ENCODE assay signal across 16 cellular contexts in the genomic region with DNA sequence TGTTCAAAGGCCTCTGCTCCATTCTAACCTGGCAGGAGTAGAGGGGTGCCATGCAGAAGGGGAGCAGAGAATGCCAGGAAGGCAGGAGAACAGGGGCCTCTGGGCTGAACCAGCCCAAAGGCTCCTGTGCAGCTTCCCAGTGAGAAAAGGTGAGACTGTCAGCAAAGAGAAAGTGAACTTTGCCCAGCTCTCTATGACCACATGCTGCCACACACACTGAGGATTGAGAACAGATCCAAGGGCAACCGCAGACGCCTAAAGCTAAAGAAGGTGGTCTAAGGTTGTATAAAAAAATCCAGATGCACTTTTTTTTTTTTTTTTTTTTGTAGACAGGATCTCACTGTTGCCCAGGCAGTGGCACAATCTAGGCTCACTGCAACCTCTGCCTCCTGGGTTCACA. TPM values are rescaled to one million over a fixed set of nuclear protein-coding genes. Genes with fewer than 3 reads are reported as not detected.
DNase-seq lines count a peak whose midpoint lies in the region; ATAC-seq and TF ChIP-seq lines count a peak whose summit lies in the region.
"Had no signal": no experiment of that assay in that cellular context is flagged by ENCODE, and none has a peak within 500 bp of the region (broad histone marks: within the 10 kb centered on the region; RNA-seq: fewer than 3 reads in every experiment).

No MANE protein-coding gene starts in this region.

- POLR2A ChIA-PET in MCF 10A (lab: Yijun Ruan, JAX): interaction anchor here (0.7 to 2.2 kb wide), 3 partner anchors 62 to 178 kb away, joined by 3 to 5 read pairs (median 3); a partner anchor contains a TSS

- H3K27me3 ChIP-seq in mammary epithelial cell (ENCODE audit: insufficient read depth, low read length) (no peaks in the 10 kb centered on the region), hepatocyte (no peaks in the 10 kb centered on the region), spleen (replicated peaks in 1 of 7) (no peaks in the 10 kb centered on the region)

- H3K4me2 ChIP-seq in mammary epithelial cell (ENCODE audit: insufficient read depth, low read depth, low read length): no peak overlapping the region
- H3K4me2 ChIP-seq in hepatocyte: no peak overlapping the region

- H3K9me2 ChIP-seq in hepatocyte (replicated peaks; ENCODE audit: insufficient read depth): no peaks in the 10 kb centered on the region

- H3K4me3 Mint-ChIP-seq in MCF 10A (ENCODE audit: unreplicated experiment) (no peak overlapping the region), nephron (no peak overlapping the region)
- H3K4me3 Mint-ChIP-seq: CD14-positive monocyte had no signal

- no peak for TF ChIP-seq POLR2A in spleen (IDR thresholded peaks at IDR 0.05)

- TF ChIP-seq CTCF in MCF 10A (IDR thresholded peaks at IDR 0.05; ENCODE audit: unreplicated experiment) (no peak), mammary epithelial cell (conservative IDR thresholded peaks at IDR 0.05 in 1 of 2, IDR thresholded peaks at IDR 0.05 in 1 of 2; ENCODE audit: extremely low read depth in 1 of 2, insufficient read depth in 1 of 2, low read depth in 1 of 2, low read length in 2 of 2) (no peak), hepatocyte (IDR thresholded peaks at IDR 0.05; ENCODE audit: poor library complexity) (no peak), nephron (IDR thresholded peaks at IDR 0.05; ENCODE audit: unreplicated experiment in 3 of 3) (no peak), spleen (IDR thresholded peaks at IDR 0.05 in 8 of 11, conservative IDR thresholded peaks at IDR 0.05 in 3 of 11) (no peak)

- intact Hi-C loops in MCF 10A (cut with micrococcal nuclease) (loop anchor here (1.0 kb wide), 3 partner anchors 52 to 259 kb away; a partner anchor contains a TSS), mammary epithelial cell (cut with micrococcal nuclease) (loop anchor here (1.0 kb wide), 1 partner anchor 58 kb away; no protein-coding TSS in a partner anchor), spleen (cut with DNase I; ENCODE audit: low total_unique reads) (no loop called here)

- H2AFZ ChIP-seq in mammary epithelial cell (ENCODE audit: low read depth, low read length): no peak overlapping the region
- H2AFZ ChIP-seq in hepatocyte: no peak overlapping the region

- H3K27ac Mint-ChIP-seq in MCF 10A (ENCODE audit: low read depth, unreplicated experiment) (peak overlapping the region; percentile 33), nephron (peak overlapping the region in 2 of 3 experiments; percentile 23 to 47)
- H3K27ac Mint-ChIP-seq: CD14-positive monocyte had no signal

- WGBS in mammary epithelial cell (ENCODE audit: low coverage, missing lambda C conversion rate): 80% methylated on average over 2 of the region's 2 CpGs
- 70% methylated on average over 2 of the region's 2 CpGs for WGBS in hepatocyte (ENCODE audit: low lambda C conversion rate, missing lambda C conversion rate)
- WGBS in spleen, 5 donors: 97 to 100% (median 98%) methylated on average over 2 of the region's 2 CpGs

- H3K4me3 ChIP-seq in mammary epithelial cell (replicated peaks in 1 of 3; ENCODE audit: insufficient read depth in 1 of 3, low read depth in 2 of 3, low read length in 3 of 3): no peak overlapping the region
- no peak overlapping the region for H3K4me3 ChIP-seq in hepatocyte
- no peak overlapping the region for H3K4me3 ChIP-seq in spleen
- H3K4me3 ChIP-seq: HAP-1 had no signal

- H3K4me1 Mint-ChIP-seq in MCF 10A (ENCODE audit: insufficient read depth, unreplicated experiment) (no peaks in the 10 kb centered on the region), nephron (no peaks in the 10 kb centered on the region)

- DNase-seq in MCF 10A (ENCODE audit: unreplicated experiment) (no peak), mammary epithelial cell (no peak), hepatocyte (ENCODE audit: low spot score) (peak; percentile 67), spleen (no peak), foreskin melanocyte (no peak)
- DNase-seq: DMS 273 treated with DMSO at 0.1 percent for 48 hours, NCI-H1105, NCI-H510A treated with DMSO at 0.1 percent for 48 hours, NCI-H774, SHP77 treated with DMSO at 0.1 percent for 48 hours had no signal

- H3K27me3 Mint-ChIP-seq in MCF 10A (ENCODE audit: insufficient read depth, unreplicated experiment) (no peaks in the 10 kb centered on the region), nephron (ENCODE audit: low read depth) (no peaks in the 10 kb centered on the region)

- BruUV-seq in MCF 10A (replicated peaks; lab: Mats Ljungman, UMichigan): no TSS peak
- no TSS peak for BruUV-seq in mammary epithelial cell (replicated peaks; lab: Mats Ljungman, UMichigan)

- H3K36me3 Mint-ChIP-seq in MCF 10A (ENCODE audit: insufficient read depth, unreplicated experiment): peaks cover 56% of the 10 kb centered on the region
- peaks cover 33% of the 10 kb centered on the region for H3K36me3 Mint-ChIP-seq in nephron (ENCODE audit: low read depth)
- H3K36me3 Mint-ChIP-seq: CD14-positive monocyte had no signal

- H3K9me3 Mint-ChIP-seq in MCF 10A (ENCODE audit: unreplicated experiment) (no peaks in the 10 kb centered on the region), nephron (no peaks in the 10 kb centered on the region)

- in situ Hi-C loops in mammary epithelial cell (cut with MboI; ENCODE audit: low sequenced_read_pairs in 2 of 2): no loop called here

- no peak overlapping the region for H3K9ac ChIP-seq in mammary epithelial cell (ENCODE audit: insufficient read depth, low read length)

- H4K20me1 ChIP-seq in mammary epithelial cell (ENCODE audit: insufficient read depth, low read length) (no peaks in the 10 kb centered on the region), hepatocyte (ENCODE audit: insufficient read depth, poor library complexity, severe bottlenecking) (no peaks in the 10 kb centered on the region)

- no peaks in the 10 kb centered on the region for H3K9me3 ChIP-seq in mammary epithelial cell (replicated peaks; ENCODE audit: insufficient read depth, low read length)
- H3K9me3 ChIP-seq in hepatocyte (ENCODE audit: low read depth): no peaks in the 10 kb centered on the region
- H3K9me3 ChIP-seq in spleen: no peaks in the 10 kb centered on the region
- H3K9me3 ChIP-seq: HAP-1 had no signal

- ATAC-seq in HG03457 (IDR thresholded peaks at IDR 0.05; ENCODE audit: unreplicated experiment) (no peak), HG03095 (IDR thresholded peaks at IDR 0.05; ENCODE audit: unreplicated experiment) (no peak)

- H3K36me3 ChIP-seq in mammary epithelial cell (ENCODE audit: insufficient read depth, low read length): peaks cover 28% of the 10 kb centered on the region
- no peaks in the 10 kb centered on the region for H3K36me3 ChIP-seq in hepatocyte (replicated peaks; ENCODE audit: insufficient read depth, low read depth)
- peaks cover 0 to 9% (median 2%) of the 10 kb centered on the region in 6 donors for H3K36me3 ChIP-seq in spleen

- dilution Hi-C loops in mammary epithelial cell (cut with HindIII; ENCODE audit: low sequenced_read_pairs): no loop called here

- no peak overlapping the region for H3K27ac ChIP-seq in mammary epithelial cell (ENCODE audit: insufficient read depth, low read depth, low read length)
- H3K27ac ChIP-seq in hepatocyte: peak overlapping the region; percentile 53
- no peak overlapping the region for H3K27ac ChIP-seq in spleen
- H3K27ac ChIP-seq: HL-60 had no signal

- H3K4me1 ChIP-seq in mammary epithelial cell (ENCODE audit: insufficient read depth, low read length) (peaks cover 3% of the 10 kb centered on the region), hepatocyte (ENCODE audit: insufficient read depth) (peaks cover 3% of the 10 kb centered on the region), spleen (peaks cover 0 to 7% (median 2%) of the 10 kb centered on the region in 6 donors)
- H3K4me1 ChIP-seq: HAP-1 had no signal

- H3K79me2 ChIP-seq in mammary epithelial cell (ENCODE audit: insufficient read depth, low read length): no peaks in the 10 kb centered on the region
- no peaks in the 10 kb centered on the region for H3K79me2 ChIP-seq in hepatocyte

- CTCF ChIA-PET in MCF 10A (lab: Yijun Ruan, JAX) (interaction anchor here (0.6 to 14.6 kb wide), 19 partner anchors 10 to 374 kb away, joined by 3 to 318 read pairs (median 4); a partner anchor contains a TSS), mammary epithelial cell (lab: Charles Lee; ENCODE audit: low non-redundant PET) (no interaction called here)

RNA-seq across cellular contexts. Expression of a gene that starts 51.4 kb away (rescaled TPM):
- total RNA-seq in MCF 10A (2022): 46.8 and 89.1 TPM in 2 replicates
- 100 to 1,000 TPM in 1 of 2 donors, 10 to 100 TPM in 1; 48.2 to 137 TPM for total RNA-seq in mammary epithelial cell
- polyA plus RNA-seq in mammary epithelial cell: 107 TPM
- polyA minus RNA-seq in mammary epithelial cell: 97.8 TPM
- 48.8 and 50.0 TPM in 2 replicates for total RNA-seq in hepatocyte
- 97.0 and 107 TPM in 2 replicates for polyA plus RNA-seq in hepatocyte
- 10 to 100 TPM in 4 of 7 donors, 1 to 10 TPM in 3; 8.0 to 18.3 (median 13.4) TPM for total RNA-seq in spleen
- polyA plus RNA-seq in spleen: 10 to 100 TPM; 10.8 to 13.7 (median 11.6) TPM

RNA-seq across cellular contexts. Expression of a gene that starts 57.1 kb away (rescaled TPM):
- total RNA-seq in MCF 10A (2022) (57.4 and 73.2 TPM in 2 replicates), mammary epithelial cell (10 to 100 TPM; 49.0 to 52.4 TPM), hepatocyte (59.4 and 65.0 TPM in 2 replicates), spleen (10 to 100 TPM; 24.4 to 44.5 (median 27.6) TPM)
- polyA plus RNA-seq in mammary epithelial cell (56.3 TPM), hepatocyte (56.6 and 57.0 TPM in 2 replicates), spleen (10 to 100 TPM in 2 of 3 donors, 1 to 10 TPM in 1; 9.8 to 15.1 (median 13.1) TPM)
- 8.8 TPM for polyA minus RNA-seq in mammary epithelial cell
